Comparison of ENCODE assay signal across 15 cellular contexts in the genomic region with DNA sequence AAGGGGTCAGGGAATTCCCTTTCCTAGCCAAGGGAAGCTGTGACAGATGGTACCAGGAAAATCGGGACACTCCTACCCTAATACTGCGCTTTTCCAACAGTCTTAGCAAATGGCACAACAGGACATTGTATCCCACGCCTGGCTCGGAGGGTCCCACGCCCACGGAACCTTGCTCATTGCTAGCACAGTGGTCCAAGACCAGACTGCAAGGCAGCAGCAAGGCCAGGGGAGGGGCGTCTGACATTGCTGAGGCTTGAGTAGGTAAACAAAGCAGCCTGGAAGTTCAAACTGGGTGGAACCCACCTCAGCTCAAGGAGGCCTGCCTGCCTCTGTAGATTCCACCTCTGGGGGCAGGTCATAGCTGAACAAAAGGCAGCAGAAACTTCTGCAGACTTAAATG. TPM values are rescaled to one million over a fixed set of nuclear protein-coding genes. Genes with fewer than 3 reads are reported as not detected.
"Had no signal": no experiment of that assay in that cellular context is flagged by ENCODE, and none has a peak within 500 bp of the region (broad histone marks: within the 10 kb centered on the region; RNA-seq: fewer than 3 reads in every experiment).

No MANE protein-coding gene starts in this region.

RNA-seq across cellular contexts. Expression of a gene that starts 5.3 kb away (rescaled TPM):
- total RNA-seq: activated B cell treated with CpG ODN at 0.5 μM for 24 hours; activated CD4-positive, alpha-beta memory T cell treated with anti-CD3 and anti-CD28 coated beads for 36 hours; activated CD4-positive, alpha-beta memory T cell treated with anti-CD3 and anti-CD28 coated beads, Interleukin-2, amount 10 ng/mL, durations not matched to agents 7 days and 5 days; activated CD4-positive, alpha-beta T cell treated with anti-CD3 and anti-CD28 coated beads for 36 hours; activated CD4-positive, alpha-beta T cell treated with anti-CD3 and anti-CD28 coated beads, Interleukin-2, amount 10 ng/mL, durations not matched to agents 24 days and 14 days; activated CD4-positive, alpha-beta T cell treated with anti-CD3 and anti-CD28 coated beads, Interleukin-2, amount 10 ng/mL, durations not matched to agents 7 days and 5 days; activated CD8-positive, alpha-beta memory T cell treated with anti-CD3 and anti-CD28 coated beads for 36 hours; activated CD8-positive, alpha-beta memory T cell treated with anti-CD3 and anti-CD28 coated beads, Interleukin-2, amount 10 ng/mL, durations not matched to agents 7 days and 5 days; activated CD8-positive, alpha-beta T cell treated with anti-CD3 and anti-CD28 coated beads for 36 hours; activated CD8-positive, alpha-beta T cell treated with anti-CD3 and anti-CD28 coated beads, Interleukin-2, amount 10 ng/mL, durations not matched to agents 7 days and 5 days; T-cell; T-helper 1 cell treated with Interleukin-12 subunit alpha and Interleukin-12 subunit beta and Interleukin-4 antibody, amounts not matched to agents 30 ng/mL and 1 ng/mL, for 36 hours; T-helper 17 cell; T-helper 2 cell treated with Interferon-gamma antibody and Interleukin-4, amounts not matched to agents 100 ng/mL and 5 ng/mL, for 36 hours; WTC11 had no signal

RNA-seq across cellular contexts. Expression of a gene that starts 27.4 kb away (rescaled TPM):
- total RNA-seq: activated B cell treated with CpG ODN at 0.5 μM for 24 hours; activated CD4-positive, alpha-beta memory T cell treated with anti-CD3 and anti-CD28 coated beads for 36 hours; activated CD4-positive, alpha-beta memory T cell treated with anti-CD3 and anti-CD28 coated beads, Interleukin-2, amount 10 ng/mL, durations not matched to agents 7 days and 5 days; activated CD4-positive, alpha-beta T cell treated with anti-CD3 and anti-CD28 coated beads for 36 hours; activated CD4-positive, alpha-beta T cell treated with anti-CD3 and anti-CD28 coated beads, Interleukin-2, amount 10 ng/mL, durations not matched to agents 24 days and 14 days; activated CD4-positive, alpha-beta T cell treated with anti-CD3 and anti-CD28 coated beads, Interleukin-2, amount 10 ng/mL, durations not matched to agents 7 days and 5 days; activated CD8-positive, alpha-beta memory T cell treated with anti-CD3 and anti-CD28 coated beads for 36 hours; activated CD8-positive, alpha-beta memory T cell treated with anti-CD3 and anti-CD28 coated beads, Interleukin-2, amount 10 ng/mL, durations not matched to agents 7 days and 5 days; activated CD8-positive, alpha-beta T cell treated with anti-CD3 and anti-CD28 coated beads for 36 hours; activated CD8-positive, alpha-beta T cell treated with anti-CD3 and anti-CD28 coated beads, Interleukin-2, amount 10 ng/mL, durations not matched to agents 7 days and 5 days; T-cell; T-helper 1 cell treated with Interleukin-12 subunit alpha and Interleukin-12 subunit beta and Interleukin-4 antibody, amounts not matched to agents 30 ng/mL and 1 ng/mL, for 36 hours; T-helper 17 cell; T-helper 2 cell treated with Interferon-gamma antibody and Interleukin-4, amounts not matched to agents 100 ng/mL and 5 ng/mL, for 36 hours; WTC11 had no signal

RNA-seq across cellular contexts. Expression of a gene that starts 33.2 kb away (rescaled TPM):
- total RNA-seq: activated B cell treated with CpG ODN at 0.5 μM for 24 hours; activated CD4-positive, alpha-beta memory T cell treated with anti-CD3 and anti-CD28 coated beads for 36 hours; activated CD4-positive, alpha-beta memory T cell treated with anti-CD3 and anti-CD28 coated beads, Interleukin-2, amount 10 ng/mL, durations not matched to agents 7 days and 5 days; activated CD4-positive, alpha-beta T cell treated with anti-CD3 and anti-CD28 coated beads for 36 hours; activated CD4-positive, alpha-beta T cell treated with anti-CD3 and anti-CD28 coated beads, Interleukin-2, amount 10 ng/mL, durations not matched to agents 24 days and 14 days; activated CD4-positive, alpha-beta T cell treated with anti-CD3 and anti-CD28 coated beads, Interleukin-2, amount 10 ng/mL, durations not matched to agents 7 days and 5 days; activated CD8-positive, alpha-beta memory T cell treated with anti-CD3 and anti-CD28 coated beads for 36 hours; activated CD8-positive, alpha-beta memory T cell treated with anti-CD3 and anti-CD28 coated beads, Interleukin-2, amount 10 ng/mL, durations not matched to agents 7 days and 5 days; activated CD8-positive, alpha-beta T cell treated with anti-CD3 and anti-CD28 coated beads for 36 hours; activated CD8-positive, alpha-beta T cell treated with anti-CD3 and anti-CD28 coated beads, Interleukin-2, amount 10 ng/mL, durations not matched to agents 7 days and 5 days; T-cell; T-helper 1 cell treated with Interleukin-12 subunit alpha and Interleukin-12 subunit beta and Interleukin-4 antibody, amounts not matched to agents 30 ng/mL and 1 ng/mL, for 36 hours; T-helper 17 cell; T-helper 2 cell treated with Interferon-gamma antibody and Interleukin-4, amounts not matched to agents 100 ng/mL and 5 ng/mL, for 36 hours; WTC11 had no signal

RNA-seq across cellular contexts. Expression of a gene that starts 49.3 kb away (rescaled TPM):
- total RNA-seq: activated B cell treated with CpG ODN at 0.5 μM for 24 hours; activated CD4-positive, alpha-beta memory T cell treated with anti-CD3 and anti-CD28 coated beads for 36 hours; activated CD4-positive, alpha-beta memory T cell treated with anti-CD3 and anti-CD28 coated beads, Interleukin-2, amount 10 ng/mL, durations not matched to agents 7 days and 5 days; activated CD4-positive, alpha-beta T cell treated with anti-CD3 and anti-CD28 coated beads for 36 hours; activated CD4-positive, alpha-beta T cell treated with anti-CD3 and anti-CD28 coated beads, Interleukin-2, amount 10 ng/mL, durations not matched to agents 24 days and 14 days; activated CD4-positive, alpha-beta T cell treated with anti-CD3 and anti-CD28 coated beads, Interleukin-2, amount 10 ng/mL, durations not matched to agents 7 days and 5 days; activated CD8-positive, alpha-beta memory T cell treated with anti-CD3 and anti-CD28 coated beads for 36 hours; activated CD8-positive, alpha-beta memory T cell treated with anti-CD3 and anti-CD28 coated beads, Interleukin-2, amount 10 ng/mL, durations not matched to agents 7 days and 5 days; activated CD8-positive, alpha-beta T cell treated with anti-CD3 and anti-CD28 coated beads for 36 hours; activated CD8-positive, alpha-beta T cell treated with anti-CD3 and anti-CD28 coated beads, Interleukin-2, amount 10 ng/mL, durations not matched to agents 7 days and 5 days; T-cell; T-helper 1 cell treated with Interleukin-12 subunit alpha and Interleukin-12 subunit beta and Interleukin-4 antibody, amounts not matched to agents 30 ng/mL and 1 ng/mL, for 36 hours; T-helper 17 cell; T-helper 2 cell treated with Interferon-gamma antibody and Interleukin-4, amounts not matched to agents 100 ng/mL and 5 ng/mL, for 36 hours; WTC11 had no signal

RNA-seq across cellular contexts. Expression of a gene that starts 50.1 kb away (rescaled TPM):
- total RNA-seq: activated B cell treated with CpG ODN at 0.5 μM for 24 hours; activated CD4-positive, alpha-beta memory T cell treated with anti-CD3 and anti-CD28 coated beads for 36 hours; activated CD4-positive, alpha-beta memory T cell treated with anti-CD3 and anti-CD28 coated beads, Interleukin-2, amount 10 ng/mL, durations not matched to agents 7 days and 5 days; activated CD4-positive, alpha-beta T cell treated with anti-CD3 and anti-CD28 coated beads for 36 hours; activated CD4-positive, alpha-beta T cell treated with anti-CD3 and anti-CD28 coated beads, Interleukin-2, amount 10 ng/mL, durations not matched to agents 24 days and 14 days; activated CD4-positive, alpha-beta T cell treated with anti-CD3 and anti-CD28 coated beads, Interleukin-2, amount 10 ng/mL, durations not matched to agents 7 days and 5 days; activated CD8-positive, alpha-beta memory T cell treated with anti-CD3 and anti-CD28 coated beads for 36 hours; activated CD8-positive, alpha-beta memory T cell treated with anti-CD3 and anti-CD28 coated beads, Interleukin-2, amount 10 ng/mL, durations not matched to agents 7 days and 5 days; activated CD8-positive, alpha-beta T cell treated with anti-CD3 and anti-CD28 coated beads for 36 hours; activated CD8-positive, alpha-beta T cell treated with anti-CD3 and anti-CD28 coated beads, Interleukin-2, amount 10 ng/mL, durations not matched to agents 7 days and 5 days; T-cell; T-helper 1 cell treated with Interleukin-12 subunit alpha and Interleukin-12 subunit beta and Interleukin-4 antibody, amounts not matched to agents 30 ng/mL and 1 ng/mL, for 36 hours; T-helper 17 cell; T-helper 2 cell treated with Interferon-gamma antibody and Interleukin-4, amounts not matched to agents 100 ng/mL and 5 ng/mL, for 36 hours; WTC11 had no signal
